In genomic region chr18:28690836-28691835, GRCh38 we compare ENCODE assay signal across 24 cellular contexts.
DNase-seq lines count a peak whose midpoint lies in the region; ATAC-seq, FAIRE-seq and TF ChIP-seq lines count a peak whose summit lies in the region.
"Had no signal": no experiment of that assay in that cellular context is flagged by ENCODE, and none has a peak within 500 bp of the region (broad histone marks: within the 10 kb centered on the region; RNA-seq: fewer than 3 reads in every experiment).

No MANE protein-coding gene starts in this region.

- peak; percentile 64 for FAIRE-seq in endothelial cell of umbilical vein (lab: Jason Lieb, UNC)
- peak; percentile 23 for FAIRE-seq in keratinocyte (lab: Jason Lieb, UNC)

- H3K79me2 ChIP-seq in ACC112 (ENCODE audit: control insufficient read depth, insufficient read depth, low read length, unreplicated experiment) (no peaks in the 10 kb centered on the region), endothelial cell of umbilical vein (ENCODE audit: control insufficient read depth, insufficient read depth, low read length) (no peaks in the 10 kb centered on the region), keratinocyte (ENCODE audit: control insufficient read depth, insufficient read depth, low read length) (no peaks in the 10 kb centered on the region)

- H3K27me3 ChIP-seq in ACC112 (ENCODE audit: insufficient read depth, low read length) (no peaks in the 10 kb centered on the region), MG63 (no peaks in the 10 kb centered on the region), endothelial cell of umbilical vein (ENCODE audit: control insufficient read depth in 2 of 2, insufficient read depth in 2 of 2, low read length in 2 of 2) (no peaks in the 10 kb centered on the region), keratinocyte (ENCODE audit: control insufficient read depth, extremely low read depth, insufficient read depth, low read length) (no peaks in the 10 kb centered on the region)
- H3K27me3 ChIP-seq: cardiac muscle cell, SJSA1, uterus had no signal

- no TSS peak for BruUV-seq in endothelial cell of umbilical vein (replicated peaks; lab: Mats Ljungman, UMichigan)

- H3K4me3 Mint-ChIP-seq in WTC11, result no peak overlapping the region
- H3K4me3 Mint-ChIP-seq in activated CD4-positive, alpha-beta memory T cell treated with anti-CD3 and anti-CD28 coated beads, Interleukin-2, amount 10 ng/mL, durations not matched to agents 7 days and 5 days, result no peak overlapping the region
- H3K4me3 Mint-ChIP-seq: activated CD8-positive, alpha-beta T cell treated with anti-CD3 and anti-CD28 coated beads for 36 hours; CD8-positive, alpha-beta T cell had no signal

- TF ChIP-seq CTCF in endothelial cell of umbilical vein (IDR thresholded peaks at IDR 0.05; ENCODE audit: extremely low read depth in 1 of 2, insufficient read depth in 1 of 2, low read depth in 1 of 2, low read length in 2 of 2) (no peak), keratinocyte (optimal IDR thresholded peaks at IDR 0.05 in 1 of 3, IDR thresholded peaks at IDR 0.05 in 1 of 3, conservative IDR thresholded peaks at IDR 0.05 in 1 of 3; ENCODE audit: extremely low read depth in 1 of 3, insufficient read depth in 2 of 3, low read length in 3 of 3) (no peak), WTC11 (IDR thresholded peaks at IDR 0.05) (no peak)

- H3K4me2 ChIP-seq in endothelial cell of umbilical vein (ENCODE audit: insufficient read depth, low read length), result peak overlapping the region; percentile 81
- H3K4me2 ChIP-seq in keratinocyte (ENCODE audit: control insufficient read depth, extremely low read depth, insufficient read depth, low read depth, low read length), result peak overlapping the region; percentile 54

- H3K9me1 ChIP-seq in endothelial cell of umbilical vein (replicated peaks; ENCODE audit: control insufficient read depth, extremely low read depth, insufficient read depth, low read length) (no peaks in the 10 kb centered on the region), keratinocyte (ENCODE audit: control insufficient read depth, extremely low read depth, insufficient read depth, low read length) (no peaks in the 10 kb centered on the region)

- H3K36me3 Mint-ChIP-seq in WTC11, result no peaks in the 10 kb centered on the region
- no peaks in the 10 kb centered on the region for H3K36me3 Mint-ChIP-seq in activated CD4-positive, alpha-beta memory T cell treated with anti-CD3 and anti-CD28 coated beads, Interleukin-2, amount 10 ng/mL, durations not matched to agents 7 days and 5 days (ENCODE audit: low read depth)
- H3K36me3 Mint-ChIP-seq: CD8-positive, alpha-beta T cell had no signal

- intact Hi-C loops in endothelial cell of umbilical vein (cut with micrococcal nuclease), result loop anchor here (10.0 kb wide), 1 partner anchor 274 kb away; no protein-coding TSS in a partner anchor

- H3K4me1 ChIP-seq in ACC112 (ENCODE audit: control insufficient read depth, insufficient read depth, low read length, unreplicated experiment) (peaks cover 8% of the 10 kb centered on the region), endothelial cell of umbilical vein (ENCODE audit: control insufficient read depth, extremely low read depth, insufficient read depth, low read length) (peaks cover 13% of the 10 kb centered on the region), keratinocyte (ENCODE audit: control insufficient read depth, extremely low read depth, insufficient read depth, low read length) (peaks cover 30% of the 10 kb centered on the region)
- H3K4me1 ChIP-seq: psoas muscle, SJSA1, uterus had no signal

- CTCF ChIA-PET in endothelial cell of umbilical vein (lab: Charles Lee), result interaction anchor here (1.1 to 2.3 kb wide), 5 partner anchors 8 to 78 kb away, joined by 3 to 12 read pairs (median 3); no protein-coding TSS in a partner anchor
- CTCF ChIA-PET in WTC11 (lab: Charles Lee), result no interaction called here
- CTCF ChIA-PET in activated CD4-positive, alpha-beta memory T cell treated with anti-CD3 and anti-CD28 coated beads, Interleukin-2, amount 10 ng/mL, durations not matched to agents 7 days and 5 days (lab: Charles Lee), result no interaction called here

- H3K9me3 Mint-ChIP-seq in WTC11, result no peaks in the 10 kb centered on the region
- H3K9me3 Mint-ChIP-seq in activated CD4-positive, alpha-beta memory T cell treated with anti-CD3 and anti-CD28 coated beads, Interleukin-2, amount 10 ng/mL, durations not matched to agents 7 days and 5 days, result peaks cover 3% of the 10 kb centered on the region

- TF ChIP-seq POLR2A in endothelial cell of umbilical vein (IDR thresholded peaks at IDR 0.05; ENCODE audit: low read depth, low read length), result no peak

- H3K27ac ChIP-seq in ACC112 (ENCODE audit: low read depth, low read length) (no peak overlapping the region), endothelial cell of umbilical vein (ENCODE audit: insufficient read depth, low read depth, low read length) (peak overlapping the region; percentile 41), keratinocyte (ENCODE audit: control insufficient read depth, insufficient read depth, low read length) (peak overlapping the region; percentile 46)
- H3K27ac ChIP-seq: cardiac muscle cell, psoas muscle, SJSA1, uterus had no signal

- H3K27me3 Mint-ChIP-seq in WTC11 (ENCODE audit: low read depth), result no peaks in the 10 kb centered on the region
- no peaks in the 10 kb centered on the region for H3K27me3 Mint-ChIP-seq in activated CD4-positive, alpha-beta memory T cell treated with anti-CD3 and anti-CD28 coated beads, Interleukin-2, amount 10 ng/mL, durations not matched to agents 7 days and 5 days
- H3K27me3 Mint-ChIP-seq: activated CD8-positive, alpha-beta T cell treated with anti-CD3 and anti-CD28 coated beads for 36 hours had no signal

- ATAC-seq in WTC11, result no peak
- ATAC-seq: activated CD8-positive, alpha-beta T cell treated with anti-CD3 and anti-CD28 coated beads for 36 hours; activated naive CD4-positive, alpha-beta T cell treated with anti-CD3 and anti-CD28 coated beads, Interleukin-2, amount 50 U/mL, for 72 hours; CD8-positive, alpha-beta T cell; psoas muscle had no signal

- no peak overlapping the region for H3K27ac Mint-ChIP-seq in WTC11
- no peak overlapping the region for H3K27ac Mint-ChIP-seq in activated CD4-positive, alpha-beta memory T cell treated with anti-CD3 and anti-CD28 coated beads, Interleukin-2, amount 10 ng/mL, durations not matched to agents 7 days and 5 days
- H3K27ac Mint-ChIP-seq: activated CD8-positive, alpha-beta T cell treated with anti-CD3 and anti-CD28 coated beads for 36 hours; activated naive CD4-positive, alpha-beta T cell treated with anti-CD3 and anti-CD28 coated beads, Interleukin-2, amount 50 U/mL, for 72 hours; CD8-positive, alpha-beta T cell had no signal

- H3K4me3 ChIP-seq in ACC112 (ENCODE audit: low read depth, low read length) (no peak overlapping the region), MG63 (no peak overlapping the region), endothelial cell of umbilical vein (replicated peaks in 1 of 3; ENCODE audit: insufficient read depth in 1 of 3, low read depth in 1 of 3, low read length in 3 of 3) (no peak overlapping the region), keratinocyte (ENCODE audit: control insufficient read depth in 2 of 3, extremely low read depth in 1 of 3, insufficient read depth in 2 of 3, low read depth in 1 of 3, low read length in 3 of 3) (no peak overlapping the region)
- H3K4me3 ChIP-seq: cardiac muscle cell, psoas muscle, SJSA1, uterus had no signal

- H3K36me3 ChIP-seq in ACC112 (ENCODE audit: insufficient read depth, low read length) (no peaks in the 10 kb centered on the region), MG63 (no peaks in the 10 kb centered on the region), endothelial cell of umbilical vein (ENCODE audit: control insufficient read depth in 2 of 2, extremely low read depth in 1 of 2, insufficient read depth in 2 of 2, low read length in 2 of 2) (no peaks in the 10 kb centered on the region), keratinocyte (ENCODE audit: control insufficient read depth in 2 of 2, extremely low read depth in 1 of 2, insufficient read depth in 2 of 2, low read length in 2 of 2) (no peaks in the 10 kb centered on the region)
- H3K36me3 ChIP-seq: cardiac muscle cell, SJSA1, uterus had no signal

- dilution Hi-C loops in endothelial cell of umbilical vein (cut with MboI; ENCODE audit: extremely low pct_ligation_motif_present, low sequenced_read_pairs) (no loop called here), keratinocyte (cut with MboI; ENCODE audit: extremely low pct_ligation_motif_present, low sequenced_read_pairs) (no loop called here)

- peaks cover 45% of the 10 kb centered on the region for H3K4me1 Mint-ChIP-seq in WTC11
- no peaks in the 10 kb centered on the region for H3K4me1 Mint-ChIP-seq in activated CD4-positive, alpha-beta memory T cell treated with anti-CD3 and anti-CD28 coated beads, Interleukin-2, amount 10 ng/mL, durations not matched to agents 7 days and 5 days

- no peaks in the 10 kb centered on the region for H3K9me3 ChIP-seq in MG63
- H3K9me3 ChIP-seq in endothelial cell of umbilical vein (replicated peaks; ENCODE audit: control insufficient read depth, insufficient read depth, low read length), result no peaks in the 10 kb centered on the region
- no peaks in the 10 kb centered on the region for H3K9me3 ChIP-seq in keratinocyte (ENCODE audit: control insufficient read depth, low read depth, low read length)
- H3K9me3 ChIP-seq: psoas muscle, SJSA1, uterus had no signal

- DNase-seq in MG63 (peak; percentile 8), endothelial cell of umbilical vein (ENCODE audit: low read depth, low spot score) (peak; percentile 90), keratinocyte (ENCODE audit: low read depth, low spot score) (no peak), WTC11 (ENCODE audit: low spot score) (no peak)
- DNase-seq in stimulated activated CD4-positive, alpha-beta T cell treated with anti-CD3 and anti-CD28 coated beads, Interleukin-12 subunit alpha, Interleukin-12 subunit beta, amount 100 ng/mL, for 4 hours, result no peak
- DNase-seq in activated T-cell treated with anti-CD3 and anti-CD28 coated beads, Interleukin-2, amount 50 U/mL, for 1 hour, result no peak
- DNase-seq in activated CD4-positive, alpha-beta memory T cell treated with anti-CD3 and anti-CD28 coated beads, Interleukin-2, amount 10 ng/mL, durations not matched to agents 7 days and 5 days, result no peak
- DNase-seq: 8988T; activated CD4-positive, CD25-positive, alpha-beta regulatory T cell treated with anti-CD3 and anti-CD28 coated beads, Interleukin-2, amount 50 U/mL, for 72 hours; activated CD8-positive, alpha-beta T cell treated with anti-CD3 and anti-CD28 coated beads for 36 hours; CD8-positive, alpha-beta T cell; DMS 273 treated with DMSO at 0.1 percent for 48 hours; HCEC 1CT; NCI-H1417 treated with DMSO at 0.1 percent for 48 hours; NCI-H2081; NCI-H226; NCI-H69; psoas muscle; stimulated activated naive CD4-positive, alpha-beta T cell treated with Interleukin-2 at 50 U/mL for 16 hours; uterus had no signal

- H3K9ac ChIP-seq in endothelial cell of umbilical vein (replicated peaks; ENCODE audit: extremely low read depth, insufficient read depth, low read length) (no peak overlapping the region), keratinocyte (ENCODE audit: control insufficient read depth, extremely low read depth, insufficient read depth, low read length) (peak overlapping the region; percentile 13)

- POLR2A ChIA-PET in endothelial cell of umbilical vein (lab: Charles Lee), result no interaction called here
- POLR2A ChIA-PET in WTC11 (lab: Charles Lee), result no interaction called here
- POLR2A ChIA-PET in activated CD4-positive, alpha-beta memory T cell treated with anti-CD3 and anti-CD28 coated beads, Interleukin-2, amount 10 ng/mL, durations not matched to agents 7 days and 5 days (lab: Charles Lee), result no interaction called here

- no peaks in the 10 kb centered on the region for H4K20me1 ChIP-seq in endothelial cell of umbilical vein (replicated peaks; ENCODE audit: control insufficient read depth, extremely low read depth, insufficient read depth, low read length)
- H4K20me1 ChIP-seq in keratinocyte (ENCODE audit: control insufficient read depth, extremely low read depth, insufficient read depth, low read length), result no peaks in the 10 kb centered on the region

- H2AFZ ChIP-seq in ACC112 (ENCODE audit: low read length, unreplicated experiment), result peak overlapping the region; percentile 75
- peak overlapping the region; percentile 30 for H2AFZ ChIP-seq in endothelial cell of umbilical vein (ENCODE audit: low read depth, low read length)
- H2AFZ ChIP-seq in keratinocyte (ENCODE audit: control insufficient read depth, low read length), result peak overlapping the region; percentile 64

Comparison
In these comparisons a context has a peak if more than half of its experiments do, and no peak if none do; other contexts are left out.
1. DNase-seq: peak in MG63 (single experiment) and endothelial cell of umbilical vein (single experiment); none in keratinocyte (single experiment), stimulated activated CD4-positive, alpha-beta T cell treated with anti-CD3 and anti-CD28 coated beads, Interleukin-12 subunit alpha, Interleukin-12 subunit beta, amount 100 ng/mL, for 4 hours (single experiment), activated T-cell treated with anti-CD3 and anti-CD28 coated beads, Interleukin-2, amount 50 U/mL, for 1 hour (single experiment), WTC11 (single experiment) and activated CD4-positive, alpha-beta memory T cell treated with anti-CD3 and anti-CD28 coated beads, Interleukin-2, amount 10 ng/mL, durations not matched to agents 7 days and 5 days (single experiment).
2. Peak in every context shown above with its lines, with median percentiles within 50 percentile points of each other: H2AFZ ChIP-seq.